15 cellular contexts compared by ENCODE assay signal in genomic region chr11:123231263-123231662, GRCh38. TPM values are rescaled to one million over a fixed set of nuclear protein-coding genes. Genes with fewer than 3 reads are reported as not detected.
DNase-seq lines count a peak whose midpoint lies in the region; ATAC-seq, FAIRE-seq and TF ChIP-seq lines count a peak whose summit lies in the region.
"Had no signal": no experiment of that assay in that cellular context is flagged by ENCODE, and none has a peak within 500 bp of the region (broad histone marks: within the 10 kb centered on the region; RNA-seq: fewer than 3 reads in every experiment).

No MANE protein-coding gene starts in this region.

- intact Hi-C loops in natural killer cell (cut with micrococcal nuclease), result no loop called here
- intact Hi-C loops in head of caudate nucleus (cut with DNase I), result no loop called here

- peak overlapping the region; percentile 5 to 22 for H3K27ac Mint-ChIP-seq in natural killer cell
- H3K27ac Mint-ChIP-seq: activated naive CD8-positive, alpha-beta T cell treated with anti-CD3 and anti-CD28 coated beads, Interleukin-2, amount 50 U/mL, for 24 hours; B cell; WTC11 had no signal

- ATAC-seq in natural killer cell (no peak), GM18519 (IDR thresholded peaks at IDR 0.05; ENCODE audit: low FRiP score, unreplicated experiment) (no peak), GM19023 (IDR thresholded peaks at IDR 0.05; ENCODE audit: unreplicated experiment) (no peak)
- ATAC-seq: activated naive CD8-positive, alpha-beta T cell treated with anti-CD3 and anti-CD28 coated beads, Interleukin-2, amount 50 U/mL, for 24 hours; WTC11 had no signal

- TF ChIP-seq CTCF in natural killer cell (IDR thresholded peaks at IDR 0.05), result no peak

- peaks cover 3 to 7% of the 10 kb centered on the region in 2 donors for H3K27me3 Mint-ChIP-seq in natural killer cell (ENCODE audit: low read depth in 2 of 2)
- H3K27me3 Mint-ChIP-seq: activated naive CD8-positive, alpha-beta T cell treated with anti-CD3 and anti-CD28 coated beads, Interleukin-2, amount 50 U/mL, for 24 hours had no signal

- H3K9me3 Mint-ChIP-seq in natural killer cell, result no peaks in the 10 kb centered on the region
- H3K9me3 Mint-ChIP-seq: activated naive CD8-positive, alpha-beta T cell treated with anti-CD3 and anti-CD28 coated beads, Interleukin-2, amount 50 U/mL, for 24 hours; WTC11 had no signal

- H3K36me3 Mint-ChIP-seq in natural killer cell, result no peaks in the 10 kb centered on the region
- H3K36me3 Mint-ChIP-seq: WTC11 had no signal

- DNase-seq in AG08395 (ENCODE audit: low spot score) (peak; percentile 85), HTR-8/SVneo (ENCODE audit: insufficient read length, low spot score) (peak; percentile 52), fibroblast of gingiva (ENCODE audit: low read depth) (peak; percentile 21), natural killer cell (no peak), head of caudate nucleus (no peak), UCSD-AML1 (lab: John Stamatoyannopoulos, UW; ENCODE audit: unreplicated experiment) (no peak)
- DNase-seq: activated naive CD8-positive, alpha-beta T cell treated with anti-CD3 and anti-CD28 coated beads, Interleukin-2, amount 50 U/mL, for 24 hours; erythroblast; NCI-H1092 treated with DMSO at 0.1 percent for 48 hours had no signal

- FAIRE-seq in HTR-8/SVneo (lab: Jason Lieb, UNC), result peak; percentile 70
- FAIRE-seq: colon had no signal

- H3K4me1 Mint-ChIP-seq in natural killer cell, result peaks cover 14 to 20% of the 10 kb centered on the region in 2 donors

- peak overlapping the region; percentile 1 for H3K4me3 Mint-ChIP-seq in natural killer cell
- H3K4me3 Mint-ChIP-seq: activated naive CD8-positive, alpha-beta T cell treated with anti-CD3 and anti-CD28 coated beads, Interleukin-2, amount 50 U/mL, for 24 hours; B cell; WTC11 had no signal

RNA-seq across cellular contexts. Expression of gene CLMP, which starts 36.2 kb away (rescaled TPM):
- under 1 TPM in 2 of 3 donors, not detected in 1; 0.07 to 0.45 TPM for total RNA-seq in natural killer cell
- total RNA-seq: B cell, lung microvascular endothelial cell had no signal

Comparison
In these comparisons a context has a peak if more than half of its experiments do, and no peak if none do; other contexts are left out.
1. DNase-seq: peak in AG08395 (single experiment), HTR-8/SVneo (single experiment) and fibroblast of gingiva (single experiment); none in natural killer cell (single experiment), head of caudate nucleus (0 of 42) and UCSD-AML1 (single experiment).